24 cellular contexts compared by ENCODE assay signal in genomic region chr13:63541336-63541735, GRCh38.
"Had no signal": no experiment of that assay in that cellular context is flagged by ENCODE, and none has a peak within 500 bp of the region (broad histone marks: within the 10 kb centered on the region; RNA-seq: fewer than 3 reads in every experiment).

No MANE protein-coding gene starts in this region.

- H3K9ac ChIP-seq: KMS-11 had no signal

- H3K4me3 Mint-ChIP-seq: activated CD8-positive, alpha-beta T cell treated with anti-CD3 and anti-CD28 coated beads, Interleukin-2, amount 10 ng/mL, durations not matched to agents 7 days and 5 days; activated naive CD8-positive, alpha-beta T cell treated with anti-CD3 and anti-CD28 coated beads, Interleukin-2, amount 10 ng/mL, durations not matched to agents 7 days and 5 days; T-helper 1 cell treated with Interleukin-12 subunit alpha and Interleukin-12 subunit beta and Interleukin-4 antibody, amounts not matched to agents 30 μg/mL and 1 μg/mL, for 36 hours had no signal

- H3K27ac Mint-ChIP-seq: activated CD8-positive, alpha-beta T cell treated with anti-CD3 and anti-CD28 coated beads, Interleukin-2, amount 10 ng/mL, durations not matched to agents 7 days and 5 days; activated naive CD8-positive, alpha-beta T cell treated with anti-CD3 and anti-CD28 coated beads, Interleukin-2, amount 10 ng/mL, durations not matched to agents 7 days and 5 days; T-helper 1 cell treated with Interleukin-12 subunit alpha and Interleukin-12 subunit beta and Interleukin-4 antibody, amounts not matched to agents 30 μg/mL and 1 μg/mL, for 36 hours had no signal

- ATAC-seq: activated CD8-positive, alpha-beta T cell treated with anti-CD3 and anti-CD28 coated beads, Interleukin-2, amount 10 ng/mL, durations not matched to agents 7 days and 5 days; PC-3; SK-N-SH treated with all-trans-retinoic acid at 6 μM for 48 hours had no signal

- H3K9me3 ChIP-seq: adrenal gland, MG63, SJSA1 had no signal

- H3K27ac ChIP-seq: adrenal gland, KMS-11, SJSA1 had no signal

- H3K4me1 ChIP-seq: adrenal gland, SJSA1 had no signal

- H3K27me3 Mint-ChIP-seq: activated naive CD8-positive, alpha-beta T cell treated with anti-CD3 and anti-CD28 coated beads, Interleukin-2, amount 10 ng/mL, durations not matched to agents 7 days and 5 days had no signal

- H3K36me3 ChIP-seq: adrenal gland, MG63, SJSA1 had no signal

- H3K27me3 ChIP-seq: adrenal gland, MG63, SJSA1 had no signal

- H3K4me2 ChIP-seq: KMS-11 had no signal

- H3K4me1 Mint-ChIP-seq: activated naive CD8-positive, alpha-beta T cell treated with anti-CD3 and anti-CD28 coated beads, Interleukin-2, amount 10 ng/mL, durations not matched to agents 7 days and 5 days had no signal

- H3K36me3 Mint-ChIP-seq: activated naive CD8-positive, alpha-beta T cell treated with anti-CD3 and anti-CD28 coated beads, Interleukin-2, amount 10 ng/mL, durations not matched to agents 7 days and 5 days had no signal

- H3K4me3 ChIP-seq: adrenal gland, MG63, SJSA1 had no signal

- DNase-seq: activated CD4-positive, alpha-beta T cell treated with anti-CD3 and anti-CD28 coated beads for 48 hours; activated CD4-positive, alpha-beta T cell treated with anti-CD3 and anti-CD28 coated beads, Interleukin-2, amount 50 U/mL, for 4 hours; activated CD4-positive, CD25-positive, alpha-beta regulatory T cell treated with anti-CD3 and anti-CD28 coated beads, Interleukin-2, amount 50 U/mL, for 72 hours; activated CD8-positive, alpha-beta memory T cell treated with anti-CD3 and anti-CD28 coated beads, Interleukin-2, amount 50 U/mL, for 48 hours; activated CD8-positive, alpha-beta T cell treated with anti-CD3 and anti-CD28 coated beads, Interleukin-2, amount 10 ng/mL, durations not matched to agents 7 days and 5 days; activated naive CD4-positive, alpha-beta T cell treated with anti-CD3 and anti-CD28 coated beads, Interleukin-2, amount 50 U/mL, for 16 hours; activated naive CD8-positive, alpha-beta T cell treated with anti-CD3 and anti-CD28 coated beads, Interleukin-2, amount 10 ng/mL, durations not matched to agents 7 days and 5 days; activated T-cell treated with anti-CD3 and anti-CD28 coated beads, Interleukin-2, amount 50 U/mL, for 1 hour; adrenal gland; anterior cingulate cortex; MG63; MV-4-11; NCI-H1092 treated with DMSO at 0.1 percent for 48 hours; NCI-H1436; NCI-H187; NCI-H2081; NCI-H510A treated with DMSO at 0.1 percent for 48 hours; NCI-H69; PC-3; SHP77 had no signal
